15 cellular contexts compared by ENCODE assay signal in genomic region chr7:133602291-133602690, GRCh38.
DNase-seq lines count a peak whose midpoint lies in the region; ATAC-seq, FAIRE-seq and TF ChIP-seq lines count a peak whose summit lies in the region.
"Had no signal": no experiment of that assay in that cellular context is flagged by ENCODE, and none has a peak within 500 bp of the region (broad histone marks: within the 10 kb centered on the region; RNA-seq: fewer than 3 reads in every experiment).

No MANE protein-coding gene starts in this region.

- WGBS in pancreas, 2 donors = 36 to 41% methylated on average over 4 of the region's 4 CpGs

- FAIRE-seq in pancreas (lab: Jason Lieb, UNC) = no peak
- FAIRE-seq: colon had no signal

- no peak overlapping the region for H3K4me2 ChIP-seq in neural progenitor cell
- H3K4me2 ChIP-seq: smooth muscle cell had no signal

- H3K27ac ChIP-seq in HEK293 (ENCODE audit: extremely low read depth, low read depth, low read length) = no peak overlapping the region
- no peak overlapping the region for H3K27ac ChIP-seq in pancreas
- no peak overlapping the region for H3K27ac ChIP-seq in neural progenitor cell
- H3K27ac ChIP-seq: heart right ventricle had no signal

- no peak overlapping the region for H2AFZ ChIP-seq in neural progenitor cell (replicated peaks)

- peaks cover 2% of the 10 kb centered on the region for H3K27me3 Mint-ChIP-seq in neural progenitor cell (ENCODE audit: insufficient read depth, low read depth)

- H3K79me2 ChIP-seq in neural progenitor cell (ENCODE audit: low read depth) = no peaks in the 10 kb centered on the region

- H3K9ac ChIP-seq in neural progenitor cell = no peak overlapping the region

- H3K36me3 ChIP-seq in HEK293 (ENCODE audit: control insufficient read depth in 2 of 2, insufficient read depth in 1 of 2, low read length in 2 of 2) = no peaks in the 10 kb centered on the region
- H3K36me3 ChIP-seq in pancreas = no peaks in the 10 kb centered on the region
- H3K36me3 ChIP-seq in neural progenitor cell = no peaks in the 10 kb centered on the region
- H3K36me3 ChIP-seq: heart right ventricle had no signal

- H3K9me3 ChIP-seq in HEK293 (ENCODE audit: control insufficient read depth, insufficient read depth, low read depth, low read length) (no peaks in the 10 kb centered on the region), pancreas (no peaks in the 10 kb centered on the region), neural progenitor cell (ENCODE audit: low read depth) (no peaks in the 10 kb centered on the region)
- H3K9me3 ChIP-seq: heart right ventricle had no signal

- no peak for TF ChIP-seq CTCF in HEK293 (tag by site-specific recombination; IDR thresholded peaks at IDR 0.05)
- no peak for TF ChIP-seq CTCF in pancreas (IDR thresholded peaks at IDR 0.05)
- no peak for TF ChIP-seq CTCF in neural progenitor cell (IDR thresholded peaks at IDR 0.05)

- no peaks in the 10 kb centered on the region for H3K27me3 ChIP-seq in pancreas
- H3K27me3 ChIP-seq in neural progenitor cell = no peaks in the 10 kb centered on the region
- H3K27me3 ChIP-seq: heart right ventricle had no signal

- CTCF ChIA-PET in HEK293 (lab: Yijun Ruan, JAX) = no interaction called here

- intact Hi-C loops in pancreas (cut with DNase I) = no loop called here

- H3K4me1 ChIP-seq in HEK293 (ENCODE audit: control insufficient read depth, insufficient read depth, low read length) (peaks cover 5% of the 10 kb centered on the region; the same call in 1 of the 2 replicates), pancreas (peaks cover 0 to 10% (median 4%) of the 10 kb centered on the region in 3 donors), neural progenitor cell (no peaks in the 10 kb centered on the region)

- no peak overlapping the region for H3K4me3 ChIP-seq in HEK293 (ENCODE audit: low read depth, low read length)
- no peak overlapping the region for H3K4me3 ChIP-seq in pancreas
- H3K4me3 ChIP-seq in neural progenitor cell = no peak overlapping the region
- H3K4me3 ChIP-seq: heart right ventricle, smooth muscle cell had no signal

- H3K9me3 Mint-ChIP-seq in neural progenitor cell = no peaks in the 10 kb centered on the region
- H3K9me3 Mint-ChIP-seq: activated T-helper 2 cell treated with anti-CD3 and anti-CD28 coated beads, Interferon-gamma antibody, Interleukin-2, Interleukin-4, amounts not matched to agents 10 μg/mL and 5 μg/mL and 100 μg/mL, durations not matched to agents 14 hours and 24 hours and 36 hours; mesothelial cell of epicardium had no signal

- H3K4me1 Mint-ChIP-seq in neural progenitor cell = peaks cover 4% of the 10 kb centered on the region
- H3K4me1 Mint-ChIP-seq: mesothelial cell of epicardium had no signal

- DNase-seq in NCI-H446 treated with DMSO at 0.1 percent for 48 hours (lab: John Stamatoyannopoulos, UW) (peak; percentile 65), dermis blood vessel endothelial cell (peak; percentile 59), pancreas (no peak), retina (no peak), neural progenitor cell (ENCODE audit: low spot score) (no peak), NCI-H345 treated with DMSO at 0.1 percent for 48 hours (lab: John Stamatoyannopoulos, UW; ENCODE audit: unreplicated experiment) (no peak), iPS-NIHi11 (ENCODE audit: low spot score) (no peak)
- DNase-seq: activated CD4-positive, alpha-beta T cell treated with anti-CD3 and anti-CD28 coated beads for 1 hour; heart right ventricle; NCI-H2029 had no signal

- POLR2A ChIA-PET in HEK293 (lab: Yijun Ruan, JAX) = no interaction called here

- no peaks in the 10 kb centered on the region for H3F3A ChIP-seq in neural progenitor cell (ENCODE audit: low read depth)

- H3K4me3 Mint-ChIP-seq in neural progenitor cell = no peak overlapping the region
- H3K4me3 Mint-ChIP-seq: mesothelial cell of epicardium had no signal

- no peaks in the 10 kb centered on the region for H3K36me3 Mint-ChIP-seq in neural progenitor cell
- H3K36me3 Mint-ChIP-seq: mesothelial cell of epicardium had no signal

- H3K27ac Mint-ChIP-seq in neural progenitor cell = no peak overlapping the region
- H3K27ac Mint-ChIP-seq: activated T-helper 2 cell treated with anti-CD3 and anti-CD28 coated beads, Interferon-gamma antibody, Interleukin-2, Interleukin-4, amounts not matched to agents 10 μg/mL and 5 μg/mL and 100 μg/mL, durations not matched to agents 14 hours and 24 hours and 36 hours; mesothelial cell of epicardium had no signal

- ATAC-seq in pancreas = peak; percentile 64 to 82 (median 78)

- peaks cover 8% of the 10 kb centered on the region for H4K20me1 ChIP-seq in neural progenitor cell (ENCODE audit: low read depth)

TF ChIP-seq in HEK293, 187 proteins besides CTCF, POLR2A, EP300 and RAD21 (continues in another document):
- TF ChIP-seq OSR2 (tag by site-specific recombination; IDR thresholded peaks at IDR 0.05) (peak; percentile 43; the same call in 1 of the 2 replicates), ZNF692 (tag by site-specific recombination; IDR thresholded peaks at IDR 0.05) (0 out of 2 replicates have a peak, but pooled peaks have one; percentile 16), MYNN (tag by site-specific recombination; IDR thresholded peaks at IDR 0.05; ENCODE audit: borderline replicate concordance) (no peak), ZNF280D (tag by site-specific recombination; IDR thresholded peaks at IDR 0.05) (no peak), ZNF777 (tag by site-specific recombination; IDR thresholded peaks at IDR 0.05; ENCODE audit: borderline replicate concordance) (no peak), GLIS1 (tag by site-specific recombination; IDR thresholded peaks at IDR 0.05) (no peak), ZNF654 (tag by site-specific recombination; IDR thresholded peaks at IDR 0.05; ENCODE audit: low read depth) (no peak), ZNF658 (tag by site-specific recombination; IDR thresholded peaks at IDR 0.05) (no peak), ZNF626 (tag by site-specific recombination; IDR thresholded peaks at IDR 0.05) (no peak), FEZF1 (tag by site-specific recombination; IDR thresholded peaks at IDR 0.05) (peak; percentile 28; the same call in 1 of the 2 replicates)

Comparison
In these comparisons a context has a peak if more than half of its experiments do, and no peak if none do; other contexts are left out.
1. DNase-seq: peak in NCI-H446 treated with DMSO at 0.1 percent for 48 hours (single experiment) and dermis blood vessel endothelial cell (single experiment); none in pancreas (0 of 6), retina (single experiment), neural progenitor cell (single experiment), NCI-H345 treated with DMSO at 0.1 percent for 48 hours (single experiment) and iPS-NIHi11 (single experiment).